ENCODE assay signal across 18 cellular contexts in the genomic region with DNA sequence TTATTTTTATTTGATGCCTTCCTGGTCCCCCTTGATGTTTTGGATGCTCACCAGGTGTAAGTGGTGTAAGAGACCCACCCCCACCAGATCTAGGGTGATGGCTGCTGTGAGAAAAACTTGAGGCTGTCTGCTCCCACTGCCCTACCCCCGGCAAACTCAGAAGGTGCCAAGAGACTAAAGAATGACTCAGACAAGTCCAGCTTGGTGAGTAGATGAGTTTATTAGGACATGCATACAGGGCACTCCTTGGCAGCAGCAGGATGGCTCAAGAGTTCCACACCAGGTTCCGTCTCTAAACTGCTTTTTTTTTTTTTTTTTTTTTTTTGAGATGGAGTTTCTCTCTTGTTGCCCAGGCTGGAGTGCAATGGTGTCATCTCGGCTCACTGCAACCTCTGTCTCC.
DNase-seq lines count a peak whose midpoint lies in the region; ATAC-seq and TF ChIP-seq lines count a peak whose summit lies in the region.
"Had no signal": no experiment of that assay in that cellular context is flagged by ENCODE, and none has a peak within 500 bp of the region (broad histone marks: within the 10 kb centered on the region; RNA-seq: fewer than 3 reads in every experiment).

No MANE protein-coding gene starts in this region.

- BruUV-seq in A673 (replicated peaks; lab: Mats Ljungman, UMichigan), result no TSS peak

- H3K27me3 Mint-ChIP-seq in activated T-helper 1 cell treated with anti-CD3 and anti-CD28 coated beads, Interleukin-12 subunit alpha, Interleukin-12 subunit beta, Interleukin-2, Interleukin-4 antibody, amounts not matched to agents 30 ng/mL and 10 ng/mL and 1 ng/mL, durations not matched to agents 14 hours and 24 hours and 36 hours (ENCODE audit: insufficient read depth), result peaks cover 3% of the 10 kb centered on the region

- CTCF ChIA-PET in A673 (lab: Charles Lee), result no interaction called here

- H3K27ac Mint-ChIP-seq in activated T-helper 1 cell treated with anti-CD3 and anti-CD28 coated beads, Interleukin-12 subunit alpha, Interleukin-12 subunit beta, Interleukin-2, Interleukin-4 antibody, amounts not matched to agents 30 ng/mL and 10 ng/mL and 1 ng/mL, durations not matched to agents 14 hours and 24 hours and 36 hours, result no peak overlapping the region
- H3K27ac Mint-ChIP-seq: CD8-positive, alpha-beta T cell; IgD-negative memory B cell had no signal

- no peaks in the 10 kb centered on the region for H3K27me3 ChIP-seq in BLaER1 treated with 17β-estradiol and CSF1 and Interleukin-3, amounts not matched to agents 10 nM and 100 nM
- H3K27me3 ChIP-seq in A673 (replicated peaks; ENCODE audit: insufficient read depth, low read depth, low read length, poor library complexity) (no peaks in the 10 kb centered on the region), BE2C (no peaks in the 10 kb centered on the region)

- H3K4me3 ChIP-seq in BLaER1 treated with 17β-estradiol and CSF1 and Interleukin-3, amounts not matched to agents 10 nM and 100 nM, result no peak overlapping the region
- H3K4me3 ChIP-seq in epithelial cell of esophagus (ENCODE audit: low read length) (no peak overlapping the region), A673 (ENCODE audit: low read depth, low read length, poor library complexity, severe bottlenecking) (no peak overlapping the region), BE2C (ENCODE audit: low read depth, low read length) (no peak overlapping the region)
- H3K4me3 ChIP-seq: GM12878 had no signal

- peaks cover 0 to 19% (median 3%) of the 10 kb centered on the region in 10 experiments; a peak in 9 of 20 replicates for H3K4me1 ChIP-seq in BLaER1 treated with 17β-estradiol and CSF1 and Interleukin-3, amounts not matched to agents 10 nM and 100 nM
- H3K4me1 ChIP-seq in A673 (ENCODE audit: insufficient read depth, low read length, poor library complexity, severe bottlenecking) (peaks cover 7% of the 10 kb centered on the region), BE2C (no peaks in the 10 kb centered on the region)

- peak overlapping the region in 7 of 11 experiments; percentile 11 to 42 (median 25); a peak in 7 of 22 replicates for H3K4me2 ChIP-seq in BLaER1 treated with 17β-estradiol and CSF1 and Interleukin-3, amounts not matched to agents 10 nM and 100 nM

- DNase-seq in HT1080 (ENCODE audit: low read depth) (peak; percentile 41), epithelial cell of esophagus (ENCODE audit: low read depth) (peak; percentile 39), renal cortical epithelial cell (ENCODE audit: low read depth) (peak; percentile 41), A673 (ENCODE audit: low spot score) (no peak), BE2C (no peak)
- DNase-seq in activated T-helper 1 cell treated with anti-CD3 and anti-CD28 coated beads, Interleukin-12 subunit alpha, Interleukin-12 subunit beta, Interleukin-2, Interleukin-4 antibody, amounts not matched to agents 30 ng/mL and 10 ng/mL and 1 ng/mL, durations not matched to agents 14 hours and 24 hours and 36 hours (ENCODE audit: low spot score), result no peak
- DNase-seq: ACHN; Calu3; CD8-positive, alpha-beta T cell; DMS79 treated with DMSO at 0.1 percent for 48 hours; HCEC 1CT; Karpas-422; KBM-7 had no signal

- no peak overlapping the region for H3K9ac ChIP-seq in BLaER1 treated with 17β-estradiol and CSF1 and Interleukin-3, amounts not matched to agents 10 nM and 100 nM

- ATAC-seq in GM19452 (IDR thresholded peaks at IDR 0.05; ENCODE audit: unreplicated experiment), result no peak
- ATAC-seq: CD8-positive, alpha-beta T cell; GM12878; HepG2 had no signal

- peaks cover 4% of the 10 kb centered on the region for H3K9me3 Mint-ChIP-seq in activated T-helper 1 cell treated with anti-CD3 and anti-CD28 coated beads, Interleukin-12 subunit alpha, Interleukin-12 subunit beta, Interleukin-2, Interleukin-4 antibody, amounts not matched to agents 30 ng/mL and 10 ng/mL and 1 ng/mL, durations not matched to agents 14 hours and 24 hours and 36 hours

- H3K4me1 Mint-ChIP-seq in activated T-helper 1 cell treated with anti-CD3 and anti-CD28 coated beads, Interleukin-12 subunit alpha, Interleukin-12 subunit beta, Interleukin-2, Interleukin-4 antibody, amounts not matched to agents 30 ng/mL and 10 ng/mL and 1 ng/mL, durations not matched to agents 14 hours and 24 hours and 36 hours (ENCODE audit: low read depth), result no peaks in the 10 kb centered on the region
- H3K4me1 Mint-ChIP-seq: IgD-negative memory B cell had no signal

- intact Hi-C loops in A673 (cut with micrococcal nuclease; ENCODE audit: unreplicated experiment), result no loop called here
- intact Hi-C loops in activated T-helper 1 cell treated with anti-CD3 and anti-CD28 coated beads, Interleukin-12 subunit alpha, Interleukin-12 subunit beta, Interleukin-2, Interleukin-4 antibody, amounts not matched to agents 30 ng/mL and 10 ng/mL and 1 ng/mL, durations not matched to agents 14 hours and 24 hours and 36 hours (cut with micrococcal nuclease), result no loop called here

- H3K4me3 Mint-ChIP-seq in activated T-helper 1 cell treated with anti-CD3 and anti-CD28 coated beads, Interleukin-12 subunit alpha, Interleukin-12 subunit beta, Interleukin-2, Interleukin-4 antibody, amounts not matched to agents 30 ng/mL and 10 ng/mL and 1 ng/mL, durations not matched to agents 14 hours and 24 hours and 36 hours, result no peak overlapping the region
- H3K4me3 Mint-ChIP-seq: CD8-positive, alpha-beta T cell; IgD-negative memory B cell had no signal

- no peaks in the 10 kb centered on the region for H3K36me3 ChIP-seq in BLaER1 treated with 17β-estradiol and CSF1 and Interleukin-3, amounts not matched to agents 10 nM and 100 nM
- H3K36me3 ChIP-seq in A673 (ENCODE audit: insufficient read depth, low read length, poor library complexity, severe bottlenecking) (no peaks in the 10 kb centered on the region), BE2C (no peaks in the 10 kb centered on the region)

- POLR2A ChIA-PET in A673 (lab: Charles Lee; ENCODE audit: low non-redundant PET), result interaction anchor here (0.7 kb wide), 1 partner anchor 32 kb away, joined by 13 read pairs; no protein-coding TSS in a partner anchor

- TF ChIP-seq CTCF in epithelial cell of esophagus (IDR thresholded peaks at IDR 0.05; ENCODE audit: insufficient read depth, low read depth, low read length, missing control alignments) (no peak), A673 (conservative IDR thresholded peaks at IDR 0.05; ENCODE audit: low read depth, low read length) (no peak), BE2C (IDR thresholded peaks at IDR 0.05; ENCODE audit: low read depth, low read length) (no peak)

- H3K9me3 ChIP-seq in BLaER1 treated with 17β-estradiol and CSF1 and Interleukin-3, amounts not matched to agents 10 nM and 100 nM (replicated peaks in 1 of 11), result peaks cover 0 to 9% (median 0%) of the 10 kb centered on the region in 11 experiments; a peak in 6 of 22 replicates
- H3K9me3 ChIP-seq in A673 (ENCODE audit: low read depth, low read length, poor library complexity, severe bottlenecking) (peaks cover 6% of the 10 kb centered on the region), BE2C (no peaks in the 10 kb centered on the region)

- H4K20me1 ChIP-seq in BLaER1 treated with 17β-estradiol and CSF1 and Interleukin-3, amounts not matched to agents 10 nM and 100 nM, result no peaks in the 10 kb centered on the region

- no peaks in the 10 kb centered on the region for H3K36me3 Mint-ChIP-seq in activated T-helper 1 cell treated with anti-CD3 and anti-CD28 coated beads, Interleukin-12 subunit alpha, Interleukin-12 subunit beta, Interleukin-2, Interleukin-4 antibody, amounts not matched to agents 30 ng/mL and 10 ng/mL and 1 ng/mL, durations not matched to agents 14 hours and 24 hours and 36 hours (ENCODE audit: low read depth)
- H3K36me3 Mint-ChIP-seq: CD8-positive, alpha-beta T cell had no signal

- H3K27ac ChIP-seq in BLaER1 treated with 17β-estradiol and CSF1 and Interleukin-3, amounts not matched to agents 10 nM and 100 nM, result no peak overlapping the region
- H3K27ac ChIP-seq in A673 (ENCODE audit: low read depth, low read length, poor library complexity, severe bottlenecking), result no peak overlapping the region

Comparison
In these comparisons a context has a peak if more than half of its experiments do, and no peak if none do; other contexts are left out.
1. DNase-seq: peak in HT1080 (single experiment), epithelial cell of esophagus (single experiment) and renal cortical epithelial cell (single experiment); none in A673 (single experiment), BE2C (single experiment) and activated T-helper 1 cell treated with anti-CD3 and anti-CD28 coated beads, Interleukin-12 subunit alpha, Interleukin-12 subunit beta, Interleukin-2, Interleukin-4 antibody, amounts not matched to agents 30 ng/mL and 10 ng/mL and 1 ng/mL, durations not matched to agents 14 hours and 24 hours and 36 hours (single experiment).